ENCODE assay signal across 1 cellular context in genomic region chr20:4702562-4703280, GRCh38.
TF ChIP-seq lines count a peak whose summit lies in the region.

No MANE protein-coding gene starts in this region.

TF ChIP-seq in H1, 55 proteins besides CTCF, POLR2A, EP300 and RAD21:
- TF ChIP-seq ZNF274 (IDR thresholded peaks at IDR 0.05; ENCODE audit: borderline replicate concordance, extremely low read depth, low read length) (no peak), NANOG (IDR thresholded peaks at IDR 0.05; ENCODE audit: insufficient read depth, low read depth, low read length, poor library complexity, severe bottlenecking) (no peak), CBX5 (IDR thresholded peaks at IDR 0.05; ENCODE audit: low read depth, low read length) (no peak), TAF1 (IDR thresholded peaks at IDR 0.05; ENCODE audit: low read depth, low read length) (no peak), RNF2 (IDR thresholded peaks at IDR 0.05; ENCODE audit: borderline replicate concordance, low read depth, low read length, missing control alignments, poor library complexity, severe bottlenecking) (no peak), POU5F1 (IDR thresholded peaks at IDR 0.05; ENCODE audit: low read depth, low read length) (no peak), E2F6 (IDR thresholded peaks at IDR 0.05) (no peak)
